ENCODE assay signal across 8 cellular contexts in the genomic region with DNA sequence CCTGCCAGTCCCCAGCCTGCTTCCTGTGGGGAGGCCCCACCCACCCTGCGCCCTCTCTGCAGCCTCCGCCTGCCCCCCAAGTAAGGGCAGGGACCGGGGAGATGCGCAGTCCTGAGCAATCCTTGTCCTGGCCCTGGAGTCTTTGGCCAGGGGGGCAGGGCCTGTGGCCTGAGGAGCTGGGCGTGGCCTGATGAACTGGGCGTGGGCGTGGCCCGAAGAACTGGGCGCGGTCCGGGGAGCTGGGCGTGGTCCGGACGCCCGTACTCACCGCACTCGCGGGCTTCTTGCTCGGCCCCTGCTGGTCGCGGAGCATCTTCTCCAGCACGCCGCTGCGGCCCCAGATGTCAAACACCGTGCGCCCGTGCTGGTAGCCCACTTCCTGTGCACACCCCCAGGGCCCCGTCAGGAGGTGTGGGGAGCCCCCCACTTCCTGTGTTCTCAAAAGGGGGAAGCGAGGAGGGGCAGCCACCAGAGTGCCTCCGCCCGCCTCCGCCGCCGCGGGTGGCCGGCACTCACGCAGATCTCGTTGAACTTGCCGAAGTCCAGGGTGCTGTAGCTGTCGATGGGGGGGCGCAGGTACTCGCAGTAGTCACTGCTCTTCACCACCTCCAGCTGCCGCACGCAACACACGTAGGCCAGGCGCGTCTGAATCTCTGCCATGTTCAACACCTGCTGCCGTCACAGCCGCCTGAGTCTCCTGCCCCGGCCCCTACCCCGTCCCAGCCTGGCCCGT. TPM values are rescaled to one million over a fixed set of nuclear protein-coding genes. Genes with fewer than 3 reads are reported as not detected.
DNase-seq lines count a peak whose midpoint lies in the region; ATAC-seq and TF ChIP-seq lines count a peak whose summit lies in the region.

No MANE protein-coding gene starts in this region.

- H3K27me3 Mint-ChIP-seq in activated T-helper 2 cell treated with anti-CD3 and anti-CD28 coated beads, Interferon-gamma antibody, Interleukin-2, Interleukin-4, amounts not matched to agents 10 μg/mL and 5 μg/mL and 100 μg/mL, durations not matched to agents 14 hours and 24 hours and 36 hours (ENCODE audit: low read depth), result no peaks in the 10 kb centered on the region

- no peak overlapping the region for H3K4me3 ChIP-seq in right atrium auricular region

- ATAC-seq in Right ventricle myocardium superior (ENCODE audit: poor library complexity), result no peak

- H3K4me1 Mint-ChIP-seq in activated T-helper 2 cell treated with anti-CD3 and anti-CD28 coated beads, Interferon-gamma antibody, Interleukin-2, Interleukin-4, amounts not matched to agents 10 μg/mL and 5 μg/mL and 100 μg/mL, durations not matched to agents 14 hours and 24 hours and 36 hours (ENCODE audit: low read depth), result peaks cover 7% of the 10 kb centered on the region

- TF ChIP-seq CTCF in right atrium auricular region (IDR thresholded peaks at IDR 0.05), result no peak

- peaks cover 2% of the 10 kb centered on the region for H3K36me3 Mint-ChIP-seq in activated T-helper 2 cell treated with anti-CD3 and anti-CD28 coated beads, Interferon-gamma antibody, Interleukin-2, Interleukin-4, amounts not matched to agents 10 μg/mL and 5 μg/mL and 100 μg/mL, durations not matched to agents 14 hours and 24 hours and 36 hours (ENCODE audit: low read depth)

- H3K9me3 ChIP-seq in right atrium auricular region, result no peaks in the 10 kb centered on the region

- DNase-seq in Right ventricle myocardium superior, result peak; percentile 70
- DNase-seq in right atrium auricular region (ENCODE audit: low spot score), result no peak
- DNase-seq in NCI-H69 (lab: John Stamatoyannopoulos, UW), result peak; percentile 82
- DNase-seq in activated T-helper 2 cell treated with anti-CD3 and anti-CD28 coated beads, Interferon-gamma antibody, Interleukin-2, Interleukin-4, amounts not matched to agents 10 μg/mL and 5 μg/mL and 100 μg/mL, durations not matched to agents 14 hours and 24 hours and 36 hours (ENCODE audit: low spot score), result peak; percentile 85
- peak; percentile 56 for DNase-seq in iris pigment epithelial cell (ENCODE audit: low read depth)
- peak; percentile 53 to 73 for DNase-seq in stimulated activated CD8-positive, alpha-beta memory T cell treated with anti-CD3 and anti-CD28 coated beads, Interleukin-4, amount 100 ng/mL, for 4 hours (ENCODE audit: low read depth in 2 of 2, low spot score in 1 of 2)
- no peak for DNase-seq in superior temporal gyrus (ENCODE audit: extremely low spot score)
- no peak for DNase-seq in mucosa of gallbladder (ENCODE audit: low spot score)

- H3K9me3 Mint-ChIP-seq in activated T-helper 2 cell treated with anti-CD3 and anti-CD28 coated beads, Interferon-gamma antibody, Interleukin-2, Interleukin-4, amounts not matched to agents 10 μg/mL and 5 μg/mL and 100 μg/mL, durations not matched to agents 14 hours and 24 hours and 36 hours, result no peaks in the 10 kb centered on the region

- intact Hi-C loops in Right ventricle myocardium superior (cut with DNase I), result no loop called here
- intact Hi-C loops in activated T-helper 2 cell treated with anti-CD3 and anti-CD28 coated beads, Interferon-gamma antibody, Interleukin-2, Interleukin-4, amounts not matched to agents 10 μg/mL and 5 μg/mL and 100 μg/mL, durations not matched to agents 14 hours and 24 hours and 36 hours (cut with micrococcal nuclease), result loop anchor here (5.0 to 10.0 kb wide), 2 partner anchors 40 to 143 kb away; a partner anchor contains a TSS

- no peaks in the 10 kb centered on the region for H3K27me3 ChIP-seq in right atrium auricular region

- H3K4me1 ChIP-seq in right atrium auricular region, result peaks cover 0 to 22% of the 10 kb centered on the region in 2 donors

- no peaks in the 10 kb centered on the region for H3K36me3 ChIP-seq in right atrium auricular region

- H3K27ac ChIP-seq in right atrium auricular region, result no peak overlapping the region

- no peak overlapping the region for H3K27ac Mint-ChIP-seq in activated T-helper 2 cell treated with anti-CD3 and anti-CD28 coated beads, Interferon-gamma antibody, Interleukin-2, Interleukin-4, amounts not matched to agents 10 μg/mL and 5 μg/mL and 100 μg/mL, durations not matched to agents 14 hours and 24 hours and 36 hours

- H3K4me3 Mint-ChIP-seq in activated T-helper 2 cell treated with anti-CD3 and anti-CD28 coated beads, Interferon-gamma antibody, Interleukin-2, Interleukin-4, amounts not matched to agents 10 μg/mL and 5 μg/mL and 100 μg/mL, durations not matched to agents 14 hours and 24 hours and 36 hours (ENCODE audit: low read depth), result peak overlapping the region; percentile 67

RNA-seq across cellular contexts. Expression of a gene that starts 2.7 kb away (rescaled TPM):
- total RNA-seq in Right ventricle myocardium superior, result 10.0 TPM
- 10 to 100 TPM; 16.2 to 26.2 TPM for total RNA-seq in right atrium auricular region
- 56.1 and 57.6 TPM in 2 replicates for total RNA-seq in activated T-helper 2 cell treated with anti-CD3 and anti-CD28 coated beads, Interferon-gamma antibody, Interleukin-2, Interleukin-4, amounts not matched to agents 10 μg/mL and 5 μg/mL and 100 μg/mL, durations not matched to agents 14 hours and 24 hours and 36 hours
- total RNA-seq in mucosa of gallbladder, result 69.6 TPM

RNA-seq across cellular contexts. Expression of a gene that starts 20.7 kb away (rescaled TPM):
- total RNA-seq in Right ventricle myocardium superior (not detected), right atrium auricular region (not detected), mucosa of gallbladder (27.9 TPM)
- total RNA-seq in activated T-helper 2 cell treated with anti-CD3 and anti-CD28 coated beads, Interferon-gamma antibody, Interleukin-2, Interleukin-4, amounts not matched to agents 10 μg/mL and 5 μg/mL and 100 μg/mL, durations not matched to agents 14 hours and 24 hours and 36 hours, result not detected in 2 replicates

RNA-seq across cellular contexts. Expression of a gene that starts 38.6 kb away (rescaled TPM):
- total RNA-seq in Right ventricle myocardium superior, result 1.7 TPM
- total RNA-seq in right atrium auricular region, result 1 to 10 TPM in 1 of 2 donors, under 1 TPM in 1; 0.94 to 3.4 TPM
- 0.39 and 0.46 TPM in 2 replicates for total RNA-seq in activated T-helper 2 cell treated with anti-CD3 and anti-CD28 coated beads, Interferon-gamma antibody, Interleukin-2, Interleukin-4, amounts not matched to agents 10 μg/mL and 5 μg/mL and 100 μg/mL, durations not matched to agents 14 hours and 24 hours and 36 hours
- 36.7 TPM for total RNA-seq in mucosa of gallbladder

RNA-seq across cellular contexts. Expression of a gene that starts 38.9 kb away (rescaled TPM):
- total RNA-seq in Right ventricle myocardium superior (6.9 TPM), right atrium auricular region (1 to 10 TPM; 5.9 to 6.0 TPM), mucosa of gallbladder (47.6 TPM)
- 6.8 and 8.0 TPM in 2 replicates for total RNA-seq in activated T-helper 2 cell treated with anti-CD3 and anti-CD28 coated beads, Interferon-gamma antibody, Interleukin-2, Interleukin-4, amounts not matched to agents 10 μg/mL and 5 μg/mL and 100 μg/mL, durations not matched to agents 14 hours and 24 hours and 36 hours

Comparison
In these comparisons a context has a peak if more than half of its experiments do, and no peak if none do; other contexts are left out.
1. DNase-seq: peak in Right ventricle myocardium superior (single experiment), NCI-H69 (single experiment), activated T-helper 2 cell treated with anti-CD3 and anti-CD28 coated beads, Interferon-gamma antibody, Interleukin-2, Interleukin-4, amounts not matched to agents 10 μg/mL and 5 μg/mL and 100 μg/mL, durations not matched to agents 14 hours and 24 hours and 36 hours (single experiment), iris pigment epithelial cell (single experiment) and stimulated activated CD8-positive, alpha-beta memory T cell treated with anti-CD3 and anti-CD28 coated beads, Interleukin-4, amount 100 ng/mL, for 4 hours (2 of 2); none in right atrium auricular region (single experiment), superior temporal gyrus (single experiment) and mucosa of gallbladder (single experiment).
2. RNA of a gene that starts 20.7 kb away (total RNA-seq): 27.9 TPM in mucosa of gallbladder (single experiment); not detected in Right ventricle myocardium superior (single experiment), not detected in right atrium auricular region and not detected in activated T-helper 2 cell treated with anti-CD3 and anti-CD28 coated beads, Interferon-gamma antibody, Interleukin-2, Interleukin-4, amounts not matched to agents 10 μg/mL and 5 μg/mL and 100 μg/mL, durations not matched to agents 14 hours and 24 hours and 36 hours; every median in the first group is over 10 times any median in the second.